ENCODE assay signal across 14 cellular contexts in genomic region chr17:37062036-37062435, GRCh38.
"Had no signal": no experiment of that assay in that cellular context is flagged by ENCODE, and none has a peak within 500 bp of the region (broad histone marks: within the 10 kb centered on the region; RNA-seq: fewer than 3 reads in every experiment).

No MANE protein-coding gene starts in this region.

- H3K27ac Mint-ChIP-seq: activated CD8-positive, alpha-beta memory T cell treated with anti-CD3 and anti-CD28 coated beads, Interleukin-2, amount 10 ng/mL, durations not matched to agents 7 days and 5 days; activated naive CD8-positive, alpha-beta T cell; activated T-cell treated with anti-CD3 and anti-CD28 coated beads, Interleukin-2, amount 50 U/mL, for 24 hours; stimulated activated memory B cell treated with anti-CD40 and anti-IgM and Interleukin-4, amounts not matched to agents 10 μg/mL and 1 μg/mL and 100 μg/mL, for 72 hours had no signal

- H3K27me3 Mint-ChIP-seq: activated naive CD8-positive, alpha-beta T cell; activated T-cell treated with anti-CD3 and anti-CD28 coated beads, Interleukin-2, amount 50 U/mL, for 24 hours had no signal

- ATAC-seq: activated CD8-positive, alpha-beta memory T cell treated with anti-CD3 and anti-CD28 coated beads, Interleukin-2, amount 10 ng/mL, durations not matched to agents 7 days and 5 days; left cardiac atrium; stimulated activated memory B cell treated with anti-CD40 and anti-IgM and Interleukin-4, amounts not matched to agents 10 μg/mL and 1 μg/mL and 100 μg/mL, for 72 hours had no signal

- H3K4me3 Mint-ChIP-seq: activated CD8-positive, alpha-beta memory T cell treated with anti-CD3 and anti-CD28 coated beads, Interleukin-2, amount 10 ng/mL, durations not matched to agents 7 days and 5 days; activated naive CD8-positive, alpha-beta T cell; activated T-cell treated with anti-CD3 and anti-CD28 coated beads, Interleukin-2, amount 50 U/mL, for 24 hours; immature natural killer cell; stimulated activated memory B cell treated with anti-CD40 and anti-IgM and Interleukin-4, amounts not matched to agents 10 μg/mL and 1 μg/mL and 100 μg/mL, for 72 hours had no signal

- FAIRE-seq: bronchial epithelial cell, small intestine had no signal

- H3K9me3 Mint-ChIP-seq: activated T-cell treated with anti-CD3 and anti-CD28 coated beads, Interleukin-2, amount 50 U/mL, for 24 hours; immature natural killer cell; stimulated activated memory B cell treated with anti-CD40 and anti-IgM and Interleukin-4, amounts not matched to agents 10 μg/mL and 1 μg/mL and 100 μg/mL, for 72 hours had no signal

- H3K4me1 Mint-ChIP-seq: activated CD8-positive, alpha-beta memory T cell treated with anti-CD3 and anti-CD28 coated beads, Interleukin-2, amount 10 ng/mL, durations not matched to agents 7 days and 5 days; immature natural killer cell; stimulated activated memory B cell treated with anti-CD40 and anti-IgM and Interleukin-4, amounts not matched to agents 10 μg/mL and 1 μg/mL and 100 μg/mL, for 72 hours had no signal

- H3K4me3 ChIP-seq: lung had no signal

- DNase-seq: activated CD4-positive, alpha-beta T cell treated with anti-CD3 and anti-CD28 coated beads for 1 hour; activated CD4-positive, alpha-beta T cell treated with anti-CD3 and anti-CD28 coated beads, Interleukin-2, amount 50 U/mL, for 48 hours; activated CD8-positive, alpha-beta memory T cell treated with anti-CD3 and anti-CD28 coated beads, Interleukin-2, amount 10 ng/mL, durations not matched to agents 7 days and 5 days; activated effector memory CD4-positive, alpha-beta T cell treated with anti-CD3 and anti-CD28 coated beads, Interleukin-2, amount 50 U/mL, for 16 hours; activated T-cell treated with anti-CD3 and anti-CD28 coated beads, Interleukin-2, amount 50 U/mL, for 24 hours; immature natural killer cell; left cardiac atrium; midbrain; small intestine; trophoblast cell had no signal
